25 cellular contexts compared by ENCODE assay signal in genomic region chr1:41859686-41860085, GRCh38. TPM values are rescaled to one million over a fixed set of nuclear protein-coding genes. Genes with fewer than 3 reads are reported as not detected.
A peak's percentile ranks its signal among the peaks of the same experiment; 100 is the strongest.
DNase-seq lines count a peak whose midpoint lies in the region; ATAC-seq and TF ChIP-seq lines count a peak whose summit lies in the region.
"Had no signal": no experiment of that assay in that cellular context is flagged by ENCODE, and none has a peak within 500 bp of the region (broad histone marks: within the 10 kb centered on the region; RNA-seq: fewer than 3 reads in every experiment).

No MANE protein-coding gene starts in this region.

- peak overlapping the region; percentile 56 for H3K27ac Mint-ChIP-seq in T-helper 17 cell
- H3K27ac Mint-ChIP-seq in osteocyte (ENCODE audit: unreplicated experiment) = no peak overlapping the region
- H3K27ac Mint-ChIP-seq in naive thymus-derived CD8-positive, alpha-beta T cell = peak overlapping the region in 2 of 10 donors; percentile 41 to 51
- H3K27ac Mint-ChIP-seq: activated CD4-positive, alpha-beta memory T cell treated with anti-CD3 and anti-CD28 coated beads, Interleukin-2, amount 10 ng/mL, durations not matched to agents 7 days and 5 days; activated naive CD8-positive, alpha-beta T cell treated with anti-CD3 and anti-CD28 coated beads, Interleukin-2, amount 50 U/mL, for 24 hours; CD4-positive, alpha-beta T cell; immature natural killer cell had no signal

- H3K36me3 ChIP-seq in prostate gland = no peaks in the 10 kb centered on the region

- intact Hi-C loops in prostate gland (cut with DNase I) = no loop called here

- H3K9me3 Mint-ChIP-seq in osteocyte (ENCODE audit: unreplicated experiment) = no peaks in the 10 kb centered on the region
- peaks cover 0 to 4% (median 0%) of the 10 kb centered on the region in 9 donors for H3K9me3 Mint-ChIP-seq in naive thymus-derived CD8-positive, alpha-beta T cell
- H3K9me3 Mint-ChIP-seq: activated naive CD8-positive, alpha-beta T cell treated with anti-CD3 and anti-CD28 coated beads, Interleukin-2, amount 50 U/mL, for 24 hours; CD4-positive, alpha-beta T cell; central memory CD8-positive, alpha-beta T cell; immature natural killer cell had no signal

- H3K27ac ChIP-seq in prostate gland = peak overlapping the region; percentile 51 to 59
- H3K27ac ChIP-seq: 22Rv1, GM23248, testis had no signal

- POLR2A ChIA-PET in naive thymus-derived CD8-positive, alpha-beta T cell (lab: Charles Lee) = interaction anchor here (0.6 kb wide), 1 partner anchor 1903 kb away, joined by 5 read pairs; no protein-coding TSS in a partner anchor

- H3K4me3 Mint-ChIP-seq in T-helper 17 cell (no peak overlapping the region), osteocyte (ENCODE audit: unreplicated experiment) (no peak overlapping the region)
- no peak overlapping the region for H3K4me3 Mint-ChIP-seq in naive thymus-derived CD8-positive, alpha-beta T cell
- H3K4me3 Mint-ChIP-seq: activated CD4-positive, alpha-beta memory T cell treated with anti-CD3 and anti-CD28 coated beads, Interleukin-2, amount 10 ng/mL, durations not matched to agents 7 days and 5 days; activated naive CD8-positive, alpha-beta T cell treated with anti-CD3 and anti-CD28 coated beads, Interleukin-2, amount 50 U/mL, for 24 hours; CD4-positive, alpha-beta T cell; central memory CD8-positive, alpha-beta T cell; immature natural killer cell had no signal

- peaks cover 8% of the 10 kb centered on the region for H3K36me3 Mint-ChIP-seq in T-helper 17 cell (ENCODE audit: low read depth)
- no peaks in the 10 kb centered on the region for H3K36me3 Mint-ChIP-seq in osteocyte (ENCODE audit: unreplicated experiment)
- H3K36me3 Mint-ChIP-seq in naive thymus-derived CD8-positive, alpha-beta T cell = peaks cover 2 to 11% (median 9%) of the 10 kb centered on the region in 3 donors

- H3K4me1 Mint-ChIP-seq in T-helper 17 cell = peaks cover 30% of the 10 kb centered on the region
- H3K4me1 Mint-ChIP-seq in osteocyte (ENCODE audit: unreplicated experiment) = peaks cover 31% of the 10 kb centered on the region
- H3K4me1 Mint-ChIP-seq in naive thymus-derived CD8-positive, alpha-beta T cell = peaks cover 9 to 26% (median 11%) of the 10 kb centered on the region in 4 donors

- no peak for TF ChIP-seq POLR2A in prostate gland (IDR thresholded peaks at IDR 0.05)

- no peaks in the 10 kb centered on the region for H3K27me3 ChIP-seq in prostate gland (replicated peaks; ENCODE audit: insufficient read depth)
- H3K27me3 ChIP-seq: testis had no signal

- H3K4me3 ChIP-seq in prostate gland = no peak overlapping the region
- H3K4me3 ChIP-seq: GM23248, testis had no signal

- H3K4me1 ChIP-seq in prostate gland (replicated peaks) = peaks cover 14% of the 10 kb centered on the region

- ATAC-seq in T-helper 17 cell (no peak), HG03196 (IDR thresholded peaks at IDR 0.05; ENCODE audit: unreplicated experiment) (no peak)
- ATAC-seq in naive thymus-derived CD8-positive, alpha-beta T cell = no peak
- ATAC-seq: activated naive CD8-positive, alpha-beta T cell treated with anti-CD3 and anti-CD28 coated beads, Interleukin-2, amount 50 U/mL, for 24 hours; stimulated activated naive CD8-positive, alpha-beta T cell treated with anti-CD3 and anti-CD28 coated beads, Interleukin-15, Interleukin-2, amounts not matched to agents 100 U/mL and 50 U/mL, for 24 hours had no signal

- no peak for TF ChIP-seq CTCF in prostate gland (IDR thresholded peaks at IDR 0.05)
- no peak for TF ChIP-seq CTCF in osteocyte (IDR thresholded peaks at IDR 0.05)

- H3K27me3 Mint-ChIP-seq in T-helper 17 cell = no peaks in the 10 kb centered on the region
- H3K27me3 Mint-ChIP-seq in osteocyte (ENCODE audit: unreplicated experiment) = no peaks in the 10 kb centered on the region
- H3K27me3 Mint-ChIP-seq in naive thymus-derived CD8-positive, alpha-beta T cell = no peaks in the 10 kb centered on the region
- H3K27me3 Mint-ChIP-seq: activated CD4-positive, alpha-beta memory T cell treated with anti-CD3 and anti-CD28 coated beads, Interleukin-2, amount 10 ng/mL, durations not matched to agents 7 days and 5 days; activated naive CD8-positive, alpha-beta T cell treated with anti-CD3 and anti-CD28 coated beads, Interleukin-2, amount 50 U/mL, for 24 hours; CD4-positive, alpha-beta T cell; central memory CD8-positive, alpha-beta T cell had no signal

- DNase-seq in NCI-H146 (lab: John Stamatoyannopoulos, UW) (peak; percentile 13), NCI-H146 treated with DMSO at 0.1 percent for 48 hours (lab: John Stamatoyannopoulos, UW; ENCODE audit: unreplicated experiment) (no peak), NCI-H526 (lab: John Stamatoyannopoulos, UW) (peak; percentile 70 to 73), T-helper 17 cell (no peak), prostate gland (ENCODE audit: low spot score) (no peak), osteocyte (ENCODE audit: extremely low spot score, unreplicated experiment) (no peak)
- no peak for DNase-seq in naive thymus-derived CD8-positive, alpha-beta T cell
- DNase-seq: activated CD4-positive, alpha-beta memory T cell treated with anti-CD3 and anti-CD28 coated beads, Interleukin-2, amount 10 ng/mL, durations not matched to agents 7 days and 5 days; activated CD4-positive, CD25-positive, alpha-beta regulatory T cell treated with anti-CD3 and anti-CD28 coated beads, Interleukin-2, amount 50 U/mL, for 72 hours; activated gamma-delta T cell; activated naive CD8-positive, alpha-beta T cell treated with anti-CD3 and anti-CD28 coated beads, Interleukin-2, amount 50 U/mL, for 24 hours; CD4-positive, alpha-beta T cell; GM23248; hypothalamus; immature natural killer cell; NCI-H2029; NCI-H2227 treated with DMSO at 0.1 percent for 48 hours; nucleus accumbens; stimulated activated CD4-positive, alpha-beta T cell treated with anti-CD3 and anti-CD28 coated beads, Interleukin-15, amount 100 ng/mL, for 24 hours; stimulated activated naive CD8-positive, alpha-beta T cell treated with anti-CD3 and anti-CD28 coated beads, Interleukin-15, Interleukin-2, amounts not matched to agents 100 U/mL and 50 U/mL, for 24 hours; T-helper 1 cell; testis had no signal

- no peaks in the 10 kb centered on the region for H3K9me3 ChIP-seq in T-helper 17 cell (ENCODE audit: control insufficient read depth, low read length, poor library complexity, severe bottlenecking)
- H3K9me3 ChIP-seq in prostate gland = no peaks in the 10 kb centered on the region
- H3K9me3 ChIP-seq: testis had no signal

- WGBS in prostate gland = 78% methylated on average over 4 of the region's 4 CpGs

RNA-seq across cellular contexts. Expression of gene HIVEP3, which starts 59.0 kb away (rescaled TPM):
- total RNA-seq in T-helper 17 cell (10 to 100 TPM; 11.1 to 13.9 TPM), prostate gland (10 to 100 TPM in 1 of 2 donors, 1 to 10 TPM in 1; 9.3 to 11.2 TPM), osteocyte (0.78 and 0.97 TPM in 2 replicates)
- total RNA-seq in naive thymus-derived CD8-positive, alpha-beta T cell = 1 to 10 TPM; 6.3 TPM
- polyA plus RNA-seq in naive thymus-derived CD8-positive, alpha-beta T cell = 1 to 10 TPM; 5.5 to 9.8 (median 5.8) TPM

Comparison
In these comparisons a context has a peak if more than half of its experiments do, and no peak if none do; other contexts are left out.
1. DNase-seq: peak in NCI-H146 (single experiment) and NCI-H526 (2 of 2); none in NCI-H146 treated with DMSO at 0.1 percent for 48 hours (single experiment), T-helper 17 cell (0 of 3), prostate gland (single experiment), osteocyte (single experiment) and naive thymus-derived CD8-positive, alpha-beta T cell (0 of 10).